ENCODE assay signal across 2 cellular contexts in genomic region chr18:9934274-9934673, GRCh38.
TF ChIP-seq lines count a peak whose summit lies in the region.

No MANE protein-coding gene starts in this region.

TF ChIP-seq in HCT116, 20 proteins besides CTCF, POLR2A, EP300 and RAD21:
- TF ChIP-seq ZNF274 (IDR thresholded peaks at IDR 0.05; ENCODE audit: low read depth, low read length) (no peak), ZFX (IDR thresholded peaks at IDR 0.05) (no peak), EZH2 (IDR thresholded peaks at IDR 0.05) (no peak), YY1 (IDR thresholded peaks at IDR 0.05; ENCODE audit: extremely low read depth, insufficient replicate concordance, low read depth, low read length) (no peak), REST (IDR thresholded peaks at IDR 0.05; ENCODE audit: low read depth) (no peak), SP1 (IDR thresholded peaks at IDR 0.05; ENCODE audit: low read depth) (no peak), FOSL1 (IDR thresholded peaks at IDR 0.05; ENCODE audit: low read depth) (no peak), CBX3 (IDR thresholded peaks at IDR 0.05; ENCODE audit: low read depth) (no peak), ZBTB33 (IDR thresholded peaks at IDR 0.05; ENCODE audit: extremely low read depth, insufficient replicate concordance, low read length) (no peak), JUND (IDR thresholded peaks at IDR 0.05) (no peak), POLR2AphosphoS5 (IDR thresholded peaks at IDR 0.05; ENCODE audit: low read depth, low read length) (no peak), EZH2phosphoT487 (IDR thresholded peaks at IDR 0.05; ENCODE audit: borderline replicate concordance) (no peak)

TF ChIP-seq in K562, 482 proteins besides CTCF, POLR2A, EP300 and RAD21:
- TF ChIP-seq XRCC4 (IDR thresholded peaks at IDR 0.05; ENCODE audit: extremely low read depth, insufficient read depth, insufficient read length), result no peak
- 0 out of 2 replicates have a peak, but pooled peaks have one; percentile 0 for TF ChIP-seq CEBPB (tag; IDR thresholded peaks at IDR 0.05)
- peak; percentile 28; the same call in 1 of the 2 replicates for TF ChIP-seq POLR2H (tag; IDR thresholded peaks at IDR 0.05; ENCODE audit: low read depth)
